In genomic region chr2:216132585-216132984, GRCh38 we compare ENCODE assay signal across 19 cellular contexts. TPM values are rescaled to one million over a fixed set of nuclear protein-coding genes. Genes with fewer than 3 reads are reported as not detected.
DNase-seq lines count a peak whose midpoint lies in the region; ATAC-seq and TF ChIP-seq lines count a peak whose summit lies in the region.
"Had no signal": no experiment of that assay in that cellular context is flagged by ENCODE, and none has a peak within 500 bp of the region (broad histone marks: within the 10 kb centered on the region; RNA-seq: fewer than 3 reads in every experiment).

No MANE protein-coding gene starts in this region.

- no peak for TF ChIP-seq CTCF in CD8-positive, alpha-beta T cell (IDR thresholded peaks at IDR 0.05)
- no peak for TF ChIP-seq CTCF in right lobe of liver (IDR thresholded peaks at IDR 0.05)

- H3K27me3 ChIP-seq in CD4-positive, CD25-positive, alpha-beta regulatory T cell (ENCODE audit: control insufficient read depth, insufficient read depth, low read length), result no peaks in the 10 kb centered on the region
- no peaks in the 10 kb centered on the region for H3K27me3 ChIP-seq in CD8-positive, alpha-beta T cell (ENCODE audit: insufficient read depth, low read length)
- no peaks in the 10 kb centered on the region for H3K27me3 ChIP-seq in right lobe of liver
- H3K27me3 ChIP-seq: neural progenitor cell, upper lobe of left lung had no signal

- H3K9me3 ChIP-seq in CD4-positive, CD25-positive, alpha-beta regulatory T cell (ENCODE audit: control insufficient read depth in 2 of 2, low read length in 2 of 2), result no peaks in the 10 kb centered on the region
- H3K9me3 ChIP-seq in CD8-positive, alpha-beta T cell (ENCODE audit: low read length), result no peaks in the 10 kb centered on the region
- no peaks in the 10 kb centered on the region for H3K9me3 ChIP-seq in right lobe of liver
- H3K9me3 ChIP-seq: lower lobe of right lung, prostate gland, upper lobe of left lung had no signal

- H3K4me1 Mint-ChIP-seq in CD4-positive, CD25-positive, alpha-beta regulatory T cell, result peaks cover 48 to 62% (median 56%) of the 10 kb centered on the region in 4 donors
- peaks cover 42% of the 10 kb centered on the region for H3K4me1 Mint-ChIP-seq in CD8-positive, alpha-beta T cell (ENCODE audit: low read depth)
- H3K4me1 Mint-ChIP-seq in activated T-helper 2 cell treated with anti-CD3 and anti-CD28 coated beads, Interferon-gamma antibody, Interleukin-2, Interleukin-4, amounts not matched to agents 10 μg/mL and 5 μg/mL and 100 μg/mL, durations not matched to agents 14 hours and 24 hours and 36 hours (ENCODE audit: low read depth), result peaks cover 59% of the 10 kb centered on the region
- H3K4me1 Mint-ChIP-seq: neural progenitor cell had no signal

- no peak for TF ChIP-seq POLR2A in right lobe of liver (IDR thresholded peaks at IDR 0.05)

- H3K4me3 ChIP-seq in CD4-positive, CD25-positive, alpha-beta regulatory T cell (ENCODE audit: low read depth, low read length), result no peak overlapping the region
- no peak overlapping the region for H3K4me3 ChIP-seq in CD8-positive, alpha-beta T cell (ENCODE audit: low read depth, low read length)
- H3K4me3 ChIP-seq in right lobe of liver, result peak overlapping the region in 1 of 3 donors; percentile 9
- H3K4me3 ChIP-seq: lower lobe of right lung, neural progenitor cell, prostate gland, upper lobe of left lung had no signal

- H3K9me3 Mint-ChIP-seq in CD4-positive, CD25-positive, alpha-beta regulatory T cell, result no peaks in the 10 kb centered on the region
- H3K9me3 Mint-ChIP-seq in CD8-positive, alpha-beta T cell, result no peaks in the 10 kb centered on the region
- H3K9me3 Mint-ChIP-seq in activated T-helper 2 cell treated with anti-CD3 and anti-CD28 coated beads, Interferon-gamma antibody, Interleukin-2, Interleukin-4, amounts not matched to agents 10 μg/mL and 5 μg/mL and 100 μg/mL, durations not matched to agents 14 hours and 24 hours and 36 hours, result no peaks in the 10 kb centered on the region
- H3K9me3 Mint-ChIP-seq: neural progenitor cell had no signal

- no peaks in the 10 kb centered on the region for H3K27me3 Mint-ChIP-seq in CD4-positive, CD25-positive, alpha-beta regulatory T cell
- no peaks in the 10 kb centered on the region for H3K27me3 Mint-ChIP-seq in CD8-positive, alpha-beta T cell (ENCODE audit: low read depth)
- no peaks in the 10 kb centered on the region for H3K27me3 Mint-ChIP-seq in activated T-helper 2 cell treated with anti-CD3 and anti-CD28 coated beads, Interferon-gamma antibody, Interleukin-2, Interleukin-4, amounts not matched to agents 10 μg/mL and 5 μg/mL and 100 μg/mL, durations not matched to agents 14 hours and 24 hours and 36 hours (ENCODE audit: low read depth)

- no peak overlapping the region for H3K27ac ChIP-seq in CD4-positive, CD25-positive, alpha-beta regulatory T cell (ENCODE audit: insufficient read depth, low read length, poor library complexity, severe bottlenecking)
- no peak overlapping the region for H3K27ac ChIP-seq in CD8-positive, alpha-beta T cell (ENCODE audit: low read depth, low read length)
- H3K27ac ChIP-seq in right lobe of liver, result peak overlapping the region in 2 of 3 donors; percentile 52 to 78
- H3K27ac ChIP-seq: lower lobe of right lung, prostate gland had no signal

- intact Hi-C loops in CD8-positive, alpha-beta T cell (cut with DNase I, micrococcal nuclease), result loop anchor here in 1 of 2 experiments (10.0 kb wide), 1 partner anchor 178 kb away; no protein-coding TSS in a partner anchor
- intact Hi-C loops in activated T-helper 2 cell treated with anti-CD3 and anti-CD28 coated beads, Interferon-gamma antibody, Interleukin-2, Interleukin-4, amounts not matched to agents 10 μg/mL and 5 μg/mL and 100 μg/mL, durations not matched to agents 14 hours and 24 hours and 36 hours (cut with micrococcal nuclease), result loop anchor here (1.0 kb wide), 1 partner anchor 12 kb away; no protein-coding TSS in a partner anchor
- intact Hi-C loops in right lobe of liver (cut with DNase I), result no loop called here

- H3K4me1 ChIP-seq in CD4-positive, CD25-positive, alpha-beta regulatory T cell (ENCODE audit: control insufficient read depth, insufficient read depth, low read length, poor library complexity, severe bottlenecking), result peaks cover 27% of the 10 kb centered on the region
- H3K4me1 ChIP-seq in CD8-positive, alpha-beta T cell (ENCODE audit: insufficient read depth, low read length), result peaks cover 9% of the 10 kb centered on the region
- peaks cover 0 to 76% (median 12%) of the 10 kb centered on the region in 4 donors for H3K4me1 ChIP-seq in right lobe of liver
- H3K4me1 ChIP-seq: neural progenitor cell, prostate gland had no signal

- H3K36me3 ChIP-seq in CD4-positive, CD25-positive, alpha-beta regulatory T cell (ENCODE audit: control insufficient read depth, insufficient read depth, low read length), result peaks cover 92% of the 10 kb centered on the region
- H3K36me3 ChIP-seq in CD8-positive, alpha-beta T cell (ENCODE audit: insufficient read depth, low read length), result peaks cover 64% of the 10 kb centered on the region
- peaks cover 7 to 38% (median 24%) of the 10 kb centered on the region in 4 donors for H3K36me3 ChIP-seq in right lobe of liver

- ATAC-seq in CD4-positive, CD25-positive, alpha-beta regulatory T cell (ENCODE audit: low read depth in 2 of 2), result no peak
- ATAC-seq in CD8-positive, alpha-beta T cell, result no peak
- no peak for ATAC-seq in right lobe of liver
- ATAC-seq in GM18858 (IDR thresholded peaks at IDR 0.05; ENCODE audit: unreplicated experiment), result no peak

- H3K36me3 Mint-ChIP-seq in CD4-positive, CD25-positive, alpha-beta regulatory T cell, result peaks cover 75% of the 10 kb centered on the region
- peaks cover 90% of the 10 kb centered on the region for H3K36me3 Mint-ChIP-seq in CD8-positive, alpha-beta T cell
- peaks cover 88% of the 10 kb centered on the region for H3K36me3 Mint-ChIP-seq in activated T-helper 2 cell treated with anti-CD3 and anti-CD28 coated beads, Interferon-gamma antibody, Interleukin-2, Interleukin-4, amounts not matched to agents 10 μg/mL and 5 μg/mL and 100 μg/mL, durations not matched to agents 14 hours and 24 hours and 36 hours (ENCODE audit: low read depth)

- H3K27ac Mint-ChIP-seq in CD4-positive, CD25-positive, alpha-beta regulatory T cell, result peak overlapping the region in 2 of 3 donors; percentile 63 to 80
- H3K27ac Mint-ChIP-seq in CD8-positive, alpha-beta T cell, result peak overlapping the region; percentile 58
- peak overlapping the region; percentile 74 for H3K27ac Mint-ChIP-seq in activated T-helper 2 cell treated with anti-CD3 and anti-CD28 coated beads, Interferon-gamma antibody, Interleukin-2, Interleukin-4, amounts not matched to agents 10 μg/mL and 5 μg/mL and 100 μg/mL, durations not matched to agents 14 hours and 24 hours and 36 hours
- H3K27ac Mint-ChIP-seq: neural progenitor cell had no signal

- POLR2A ChIA-PET in CD8-positive, alpha-beta T cell (lab: Charles Lee), result no interaction called here

- CTCF ChIA-PET in CD8-positive, alpha-beta T cell (lab: Charles Lee), result interaction anchor here (1.6 kb wide), 1 partner anchor 98 kb away, joined by 6 read pairs; no protein-coding TSS in a partner anchor

- no peak overlapping the region for H3K4me3 Mint-ChIP-seq in CD4-positive, CD25-positive, alpha-beta regulatory T cell
- no peak overlapping the region for H3K4me3 Mint-ChIP-seq in CD8-positive, alpha-beta T cell
- H3K4me3 Mint-ChIP-seq in activated T-helper 2 cell treated with anti-CD3 and anti-CD28 coated beads, Interferon-gamma antibody, Interleukin-2, Interleukin-4, amounts not matched to agents 10 μg/mL and 5 μg/mL and 100 μg/mL, durations not matched to agents 14 hours and 24 hours and 36 hours (ENCODE audit: low read depth), result no peak overlapping the region
- H3K4me3 Mint-ChIP-seq: neural progenitor cell had no signal

- DNase-seq in CD4-positive, CD25-positive, alpha-beta regulatory T cell, result no peak
- no peak for DNase-seq in CD8-positive, alpha-beta T cell
- DNase-seq in activated T-helper 2 cell treated with anti-CD3 and anti-CD28 coated beads, Interferon-gamma antibody, Interleukin-2, Interleukin-4, amounts not matched to agents 10 μg/mL and 5 μg/mL and 100 μg/mL, durations not matched to agents 14 hours and 24 hours and 36 hours (ENCODE audit: low spot score), result no peak
- no peak for DNase-seq in right lobe of liver
- DNase-seq in DMS53 (lab: John Stamatoyannopoulos, UW), result no peak
- DNase-seq in LoVo (ENCODE audit: low spot score), result no peak
- DNase-seq in NCI-H1436 treated with DMSO at 0.1 percent for 48 hours (lab: John Stamatoyannopoulos, UW), result no peak
- DNase-seq: activated gamma-delta T cell; central memory CD4-positive, alpha-beta T cell; DMS 273 treated with DMSO at 0.1 percent for 48 hours; kidney; lower lobe of right lung; NCI-H1417; stimulated activated CD4-positive, alpha-beta T cell treated with anti-CD3 and anti-CD28 coated beads, Interleukin-15, amount 100 ng/mL, for 24 hours; upper lobe of left lung had no signal

RNA-seq across cellular contexts. Expression of gene XRCC5, which starts 23.4 kb away (rescaled TPM):
- total RNA-seq in CD4-positive, CD25-positive, alpha-beta regulatory T cell, result 178 TPM
- 100 to 1,000 TPM; 272 to 336 (median 287) TPM for polyA plus RNA-seq in CD4-positive, CD25-positive, alpha-beta regulatory T cell
- total RNA-seq in CD8-positive, alpha-beta T cell, result 100 to 1,000 TPM; 120 to 125 TPM
- 452 and 492 TPM in 2 replicates for total RNA-seq in activated T-helper 2 cell treated with anti-CD3 and anti-CD28 coated beads, Interferon-gamma antibody, Interleukin-2, Interleukin-4, amounts not matched to agents 10 μg/mL and 5 μg/mL and 100 μg/mL, durations not matched to agents 14 hours and 24 hours and 36 hours
- 100 to 1,000 TPM in 4 of 6 experiments, 10 to 100 TPM in 2; 92.0 to 131 (median 106) TPM for total RNA-seq in right lobe of liver

RNA-seq across cellular contexts. Expression of gene TMEM169, which starts 50.9 kb away (rescaled TPM):
- total RNA-seq in CD4-positive, CD25-positive, alpha-beta regulatory T cell, result 4.6 TPM
- polyA plus RNA-seq in CD4-positive, CD25-positive, alpha-beta regulatory T cell, result 10 to 100 TPM in 1 of 4 donors, 1 to 10 TPM in 3; 7.0 to 12.8 (median 8.7) TPM
- total RNA-seq in CD8-positive, alpha-beta T cell, result not detected
- total RNA-seq in activated T-helper 2 cell treated with anti-CD3 and anti-CD28 coated beads, Interferon-gamma antibody, Interleukin-2, Interleukin-4, amounts not matched to agents 10 μg/mL and 5 μg/mL and 100 μg/mL, durations not matched to agents 14 hours and 24 hours and 36 hours, result 1.3 and 1.6 TPM in 2 replicates
- 1 to 10 TPM in 3 of 6 experiments, under 1 TPM in 3; 0.29 to 2.7 (median 1.0) TPM for total RNA-seq in right lobe of liver
- polyA plus RNA-seq: endothelial cell of umbilical vein had no signal

RNA-seq across cellular contexts. Expression of gene PECR, which starts 51.0 kb away (rescaled TPM):
- total RNA-seq in CD4-positive, CD25-positive, alpha-beta regulatory T cell, result 28.0 TPM
- polyA plus RNA-seq in CD4-positive, CD25-positive, alpha-beta regulatory T cell, result 10 to 100 TPM; 43.2 to 73.8 (median 49.0) TPM
- 1 to 10 TPM; 5.9 to 6.4 TPM for total RNA-seq in CD8-positive, alpha-beta T cell
- total RNA-seq in activated T-helper 2 cell treated with anti-CD3 and anti-CD28 coated beads, Interferon-gamma antibody, Interleukin-2, Interleukin-4, amounts not matched to agents 10 μg/mL and 5 μg/mL and 100 μg/mL, durations not matched to agents 14 hours and 24 hours and 36 hours, result 11.5 and 15.2 TPM in 2 replicates
- 100 to 1,000 TPM in 3 of 6 experiments, 10 to 100 TPM in 3; 43.4 to 115 (median 80.3) TPM for total RNA-seq in right lobe of liver

Comparison
In these comparisons a context has a peak if more than half of its experiments do, and no peak if none do; other contexts are left out.
1. H3K27ac ChIP-seq: peak in right lobe of liver (2 of 3); none in CD4-positive, CD25-positive, alpha-beta regulatory T cell (single experiment) and CD8-positive, alpha-beta T cell (single experiment).
2. Peak in every context shown above with its lines, with median percentiles within 50 percentile points of each other: H3K27ac Mint-ChIP-seq.